Comparison of ENCODE assay signal across 1 cellular context in genomic region chr7:137768371-137768770, GRCh38.
TF ChIP-seq lines count a peak whose summit lies in the region.

No MANE protein-coding gene starts in this region.

TF ChIP-seq in H1, 55 proteins besides CTCF, POLR2A, EP300 and RAD21 (continued from another document):
- TF ChIP-seq CHD7 (IDR thresholded peaks at IDR 0.05; ENCODE audit: insufficient replicate concordance, low read length) = no peak
TF ChIP-seq in H1: peak in this region for 0.
